10 cellular contexts compared by ENCODE assay signal in the genomic region with DNA sequence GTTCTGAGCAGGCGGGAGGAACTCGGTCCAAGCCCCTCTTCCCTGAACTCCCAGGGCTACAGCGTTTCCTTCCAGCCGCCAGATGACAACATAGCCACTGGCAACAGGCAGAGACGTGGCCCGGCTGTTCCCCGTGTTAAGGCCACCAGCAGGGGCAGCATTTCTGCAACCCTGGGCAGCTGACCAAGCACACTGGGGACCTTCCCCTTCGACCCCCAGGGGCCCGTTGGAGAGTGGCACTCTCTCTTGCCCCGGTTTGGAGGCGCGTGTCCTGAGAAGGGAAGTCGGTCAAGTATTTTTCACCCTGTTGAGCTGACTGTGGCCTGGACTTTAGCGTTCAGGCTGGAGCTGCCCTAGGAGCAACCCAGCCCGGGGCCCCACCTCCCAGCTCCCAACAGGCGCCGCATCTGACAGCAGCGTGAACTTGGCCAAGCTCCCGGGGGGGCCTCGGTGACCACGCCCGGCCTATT. TPM values are rescaled to one million over a fixed set of nuclear protein-coding genes. Genes with fewer than 3 reads are reported as not detected.
A peak's percentile ranks its signal among the peaks of the same experiment; 100 is the strongest.
DNase-seq lines count a peak whose midpoint lies in the region; ATAC-seq and TF ChIP-seq lines count a peak whose summit lies in the region.
"Had no signal": no experiment of that assay in that cellular context is flagged by ENCODE, and none has a peak within 500 bp of the region (broad histone marks: within the 10 kb centered on the region; RNA-seq: fewer than 3 reads in every experiment).

No MANE protein-coding gene starts in this region.

- H3K18ac ChIP-seq in trophoblast cell (ENCODE audit: low read length), result no peak overlapping the region

- H3K9ac ChIP-seq in trophoblast cell (ENCODE audit: low read length), result no peak overlapping the region

- no CpG with 5 or more reads among the region's 22 CpGs for WGBS in trophoblast cell (ENCODE audit: extremely low coverage, insufficient coverage, insufficient read length)

- no peak overlapping the region for H3K4me3 ChIP-seq in GM12864 (ENCODE audit: low read depth, low read length)
- H3K4me3 ChIP-seq in Peyer's patch, result no peak overlapping the region
- no peak overlapping the region for H3K4me3 ChIP-seq in trophoblast cell (ENCODE audit: low read depth, low read length)
- H3K4me3 ChIP-seq in SJCRH30, result no peak overlapping the region
- H3K4me3 ChIP-seq: SJSA1 had no signal

- H3K79me1 ChIP-seq in trophoblast cell (ENCODE audit: low read length), result no peaks in the 10 kb centered on the region

- no peaks in the 10 kb centered on the region for H3K79me2 ChIP-seq in trophoblast cell (ENCODE audit: control insufficient read depth, insufficient read depth, low read length, poor library complexity)

- H2BK5ac ChIP-seq in trophoblast cell (ENCODE audit: low read depth, low read length, poor library complexity), result no peak overlapping the region

- no peak overlapping the region for H3K14ac ChIP-seq in trophoblast cell (ENCODE audit: low read length)

- H3K4ac ChIP-seq in trophoblast cell (ENCODE audit: low read depth, low read length), result no peak overlapping the region

- no peak overlapping the region for H4K8ac ChIP-seq in trophoblast cell (ENCODE audit: low read depth, low read length)

- H4K91ac ChIP-seq in trophoblast cell (ENCODE audit: low read depth, low read length), result no peak overlapping the region

- H2AFZ ChIP-seq in trophoblast cell (ENCODE audit: insufficient read depth, low read length, poor library complexity), result no peak overlapping the region

- intact Hi-C loops in Right ventricle myocardium inferior (cut with DNase I), result no loop called here

- H3K4me2 ChIP-seq in trophoblast cell (ENCODE audit: low read length), result peak overlapping the region; percentile 18

- H3K23ac ChIP-seq in trophoblast cell (ENCODE audit: low read length), result no peak overlapping the region

- no peaks in the 10 kb centered on the region for H3K27me3 ChIP-seq in Peyer's patch
- H3K27me3 ChIP-seq in trophoblast cell (ENCODE audit: insufficient read depth, low read length), result no peaks in the 10 kb centered on the region
- no peaks in the 10 kb centered on the region for H3K27me3 ChIP-seq in SJCRH30
- H3K27me3 ChIP-seq: SJSA1 had no signal

- H3K9me3 ChIP-seq in Peyer's patch (no peaks in the 10 kb centered on the region), trophoblast cell (ENCODE audit: insufficient read depth, low read depth, low read length) (no peaks in the 10 kb centered on the region), SJCRH30 (replicated peaks) (no peaks in the 10 kb centered on the region)
- H3K9me3 ChIP-seq: SJSA1 had no signal

- no peaks in the 10 kb centered on the region for H3K36me3 ChIP-seq in Peyer's patch
- peaks cover 0 to 1% of the 10 kb centered on the region in 2 experiments for H3K36me3 ChIP-seq in trophoblast cell (ENCODE audit: control insufficient read depth in 1 of 2, insufficient read depth in 2 of 2, low read length in 2 of 2)
- no peaks in the 10 kb centered on the region for H3K36me3 ChIP-seq in SJCRH30
- H3K36me3 ChIP-seq: SJSA1 had no signal

- TF ChIP-seq POLR2A in Peyer's patch (IDR thresholded peaks at IDR 0.05), result no peak

- no peak overlapping the region for H2AK5ac ChIP-seq in trophoblast cell (ENCODE audit: low read length)

- peak; percentile 49 for TF ChIP-seq CTCF in GM12864 (IDR thresholded peaks at IDR 0.05; ENCODE audit: low read depth, low read length, missing control alignments)
- peak in 1 of 6 experiments; percentile 7 for TF ChIP-seq CTCF in Peyer's patch (IDR thresholded peaks at IDR 0.05)

- H3K27ac ChIP-seq in Peyer's patch (no peak overlapping the region), trophoblast cell (ENCODE audit: low read depth, low read length) (no peak overlapping the region), SJCRH30 (no peak overlapping the region)
- H3K27ac ChIP-seq: HL-60, SJSA1 had no signal

- H4K12ac ChIP-seq in trophoblast cell (ENCODE audit: low read depth, low read length), result no peak overlapping the region

- DNase-seq in GM12864 (ENCODE audit: low read depth) (no peak), Peyer's patch (peak in 2 of 3 donors; percentile 9 to 42), Right ventricle myocardium inferior (ENCODE audit: missing footprints) (no peak), trophoblast cell (peak; percentile 13 to 48), T1000 (lab: John Stamatoyannopoulos, UW) (no peak), SJCRH30 (no peak), NCI-H774 (lab: John Stamatoyannopoulos, UW) (no peak)

- H2BK120ac ChIP-seq in trophoblast cell (ENCODE audit: insufficient read depth, low read length, poor library complexity), result no peak overlapping the region

- H3K4me1 ChIP-seq in Peyer's patch (no peaks in the 10 kb centered on the region), trophoblast cell (ENCODE audit: control insufficient read depth in 1 of 2, insufficient read depth in 2 of 2, low read length in 2 of 2) (no peaks in the 10 kb centered on the region), SJCRH30 (no peaks in the 10 kb centered on the region; the same call in 1 of the 2 replicates)
- H3K4me1 ChIP-seq: SJSA1 had no signal

- H2BK12ac ChIP-seq in trophoblast cell (ENCODE audit: low read length), result no peak overlapping the region

- ATAC-seq in Right ventricle myocardium inferior (peak; percentile 71), HG03342 (IDR thresholded peaks at IDR 0.05; ENCODE audit: unreplicated experiment) (no peak)

RNA-seq across cellular contexts. Expression of a gene that starts 37.6 kb away (rescaled TPM):
- 10 to 100 TPM in 2 of 4 donors, 1 to 10 TPM in 2; 3.3 to 17.0 (median 11.7) TPM for total RNA-seq in Peyer's patch
- total RNA-seq in Right ventricle myocardium inferior, result 4.0 TPM
- 2.8 and 2.9 TPM in 2 replicates for polyA plus RNA-seq in trophoblast cell (2013)
- total RNA-seq in SJCRH30 (2014; rRNA removed; shearing (Covaris generic)), result 5.8 and 5.9 TPM in 2 replicates

RNA-seq across cellular contexts. Expression of a gene that starts 37.7 kb away (rescaled TPM):
- total RNA-seq in Peyer's patch, result 1 to 10 TPM; 2.8 to 6.3 (median 4.4) TPM
- total RNA-seq in Right ventricle myocardium inferior, result 11.3 TPM
- polyA plus RNA-seq in trophoblast cell (2013), result 28.2 and 29.5 TPM in 2 replicates
- total RNA-seq in SJCRH30 (2014; rRNA removed; shearing (Covaris generic)), result 58.7 and 60.2 TPM in 2 replicates

RNA-seq across cellular contexts. Expression of a gene that starts 59.2 kb away (rescaled TPM):
- 10 to 100 TPM in 1 of 4 donors, 1 to 10 TPM in 3; 2.0 to 13.2 (median 3.7) TPM for total RNA-seq in Peyer's patch
- total RNA-seq in Right ventricle myocardium inferior, result 8.9 TPM
- polyA plus RNA-seq in trophoblast cell (2013), result 54.6 and 54.7 TPM in 2 replicates
- total RNA-seq in SJCRH30 (2014; rRNA removed; shearing (Covaris generic)), result not detected in 2 replicates
- total RNA-seq: SJSA1 had no signal

Comparison
In these comparisons a context has a peak if more than half of its experiments do, and no peak if none do; other contexts are left out.
1. DNase-seq: peak in Peyer's patch (2 of 3) and trophoblast cell (2 of 2); none in GM12864 (single experiment), Right ventricle myocardium inferior (single experiment), T1000 (single experiment), SJCRH30 (0 of 2) and NCI-H774 (single experiment).